1 cellular context compared by ENCODE assay signal in the genomic region with DNA sequence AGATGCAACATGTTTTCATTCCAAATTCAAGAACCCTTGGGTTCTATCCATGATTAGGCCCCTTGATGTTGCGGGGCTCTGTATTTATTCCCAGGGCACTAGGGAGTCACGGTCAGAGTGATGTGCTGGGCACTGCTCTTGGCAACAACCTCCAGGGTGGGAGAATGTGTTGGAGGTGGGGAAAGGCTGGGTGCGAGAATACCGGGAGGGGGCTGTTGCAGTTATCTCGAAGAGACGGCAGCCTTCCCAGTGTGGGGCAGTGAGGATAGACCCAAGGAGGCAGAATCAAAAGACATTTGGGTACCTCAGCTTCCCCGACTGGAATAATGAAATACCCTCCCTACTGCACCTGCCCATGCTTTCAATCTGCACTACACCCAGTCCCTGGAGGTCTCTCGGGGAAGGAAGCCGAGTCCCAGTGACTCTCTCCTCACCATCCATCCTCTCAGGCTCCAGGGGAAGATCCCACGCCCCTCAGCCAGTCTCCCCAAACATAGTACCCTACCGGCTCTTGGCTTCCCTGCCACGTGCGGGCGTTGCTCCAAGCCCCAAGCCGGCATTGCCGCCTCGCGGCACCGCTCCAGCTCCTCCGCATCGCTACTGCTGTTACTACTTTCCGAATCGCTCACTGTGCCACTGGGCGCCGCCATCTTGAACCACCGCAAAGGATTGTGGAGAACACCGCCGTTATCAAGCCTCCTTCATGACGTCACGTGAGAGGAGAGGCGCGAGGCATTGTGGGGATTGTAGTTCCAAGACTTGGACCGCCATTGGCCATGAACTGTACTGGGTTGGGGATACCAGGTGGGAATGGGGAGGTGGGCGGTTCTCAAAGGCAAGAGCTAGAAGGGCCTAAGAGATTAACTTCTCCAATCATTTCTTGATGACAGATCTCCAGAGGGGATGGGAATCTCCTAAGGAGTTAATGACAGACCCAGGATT.
TF ChIP-seq lines count a peak whose summit lies in the region.

A gene with protein sequence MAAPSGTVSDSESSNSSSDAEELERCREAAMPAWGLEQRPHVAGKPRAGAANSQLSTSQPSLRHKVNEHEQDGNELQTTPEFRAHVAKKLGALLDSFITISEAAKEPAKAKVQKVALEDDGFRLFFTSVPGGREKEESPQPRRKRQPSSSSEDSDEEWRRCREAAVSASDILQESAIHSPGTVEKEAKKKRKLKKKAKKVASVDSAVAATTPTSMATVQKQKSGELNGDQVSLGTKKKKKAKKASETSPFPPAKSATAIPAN (minus strand): TSS at position 663 of the 942 bp plus-strand sequence. CDS start 13 bp downstream, at position 650.

TF ChIP-seq in HepG2, 621 proteins besides CTCF, POLR2A, EP300 and RAD21 (continued from another document and continues in another):
- TF ChIP-seq ARID4A (CRISPR knock-in tag; IDR thresholded peaks at IDR 0.05; ENCODE audit: borderline replicate concordance) (peak; percentile 85; the same call in 1 of the 2 replicates), PPARG (CRISPR knock-in tag; conservative IDR thresholded peaks at IDR 0.05) (no peak), GATA4 (IDR thresholded peaks at IDR 0.05; ENCODE audit: borderline replicate concordance, low read depth) (no peak), NR3C1 (CRISPR knock-in tag; IDR thresholded peaks at IDR 0.05) (no peak), ZNF646 (CRISPR knock-in tag; IDR thresholded peaks at IDR 0.05) (no peak), GATAD2A (CRISPR knock-in tag; IDR thresholded peaks at IDR 0.05) (peak; percentile 38; the same call in 1 of the 2 replicates), MTA1 (CRISPR knock-in tag; IDR thresholded peaks at IDR 0.05; ENCODE audit: borderline replicate concordance) (peak; percentile 57; the same call in 1 of the 2 replicates), PHF8 (CRISPR knock-in tag; IDR thresholded peaks at IDR 0.05) (peak; percentile 79), ZSCAN31 (CRISPR knock-in tag; IDR thresholded peaks at IDR 0.05; ENCODE audit: low read depth) (no peak), KMT2A (CRISPR knock-in tag; IDR thresholded peaks at IDR 0.05) (peak; percentile 95), REL (CRISPR knock-in tag; conservative IDR thresholded peaks at IDR 0.05) (0 out of 2 replicates have a peak, but pooled peaks have one; percentile 45), ZNF788 (CRISPR knock-in tag; IDR thresholded peaks at IDR 0.05; ENCODE audit: borderline replicate concordance) (peak; percentile 65; the same call in 1 of the 2 replicates), PAX8 (CRISPR knock-in tag; IDR thresholded peaks at IDR 0.05; ENCODE audit: borderline replicate concordance) (no peak), ZNF510 (CRISPR knock-in tag; IDR thresholded peaks at IDR 0.05; ENCODE audit: low read depth) (0 out of 2 replicates have a peak, but pooled peaks have one; percentile 48), IKZF4 (CRISPR knock-in tag; IDR thresholded peaks at IDR 0.05; ENCODE audit: borderline replicate concordance, low read depth, not compliant biosample characterization) (peak; percentile 70), NRL (CRISPR knock-in tag; IDR thresholded peaks at IDR 0.05; ENCODE audit: borderline replicate concordance) (peak; percentile 92), POLR2AphosphoS5 (IDR thresholded peaks at IDR 0.05; ENCODE audit: low read depth, low read length) (peak; percentile 83), ZBTB1 (CRISPR knock-in tag; IDR thresholded peaks at IDR 0.05; ENCODE audit: borderline replicate concordance) (no peak), NFYB (CRISPR knock-in tag; IDR thresholded peaks at IDR 0.05) (0 out of 2 replicates have a peak, but pooled peaks have one; percentile 26), ZNF260 (CRISPR knock-in tag; IDR thresholded peaks at IDR 0.05; ENCODE audit: borderline replicate concordance, low read depth) (0 out of 2 replicates have a peak, but pooled peaks have one; percentile 19), HDAC1 (CRISPR knock-in tag; IDR thresholded peaks at IDR 0.05) (peak; percentile 59; the same call in 1 of the 2 replicates), ZNF282 (IDR thresholded peaks at IDR 0.05; ENCODE audit: partially characterized antibody) (no peak), ZNF598 (CRISPR knock-in tag; IDR thresholded peaks at IDR 0.05; ENCODE audit: borderline replicate concordance) (peak; percentile 73; the same call in 1 of the 2 replicates), TBL1XR1 (IDR thresholded peaks at IDR 0.05; ENCODE audit: borderline replicate concordance, low read length, partially characterized antibody) (peak; percentile 51), TAF1 (CRISPR knock-in tag; IDR thresholded peaks at IDR 0.05) (peak; percentile 90), BRD4 (CRISPR knock-in tag; IDR thresholded peaks at IDR 0.05) (no peak), PAWR (CRISPR knock-in tag; IDR thresholded peaks at IDR 0.05; ENCODE audit: borderline replicate concordance) (no peak), ZNF772 (CRISPR knock-in tag; IDR thresholded peaks at IDR 0.05) (no peak), ZBTB20 (CRISPR knock-in tag; IDR thresholded peaks at IDR 0.05; ENCODE audit: borderline replicate concordance, low read depth) (peak; percentile 49; the same call in 1 of the 2 replicates), MAZ (IDR thresholded peaks at IDR 0.05; ENCODE audit: borderline replicate concordance, low read depth, low read length) (no peak), MAZ (CRISPR knock-in tag; IDR thresholded peaks at IDR 0.05; ENCODE audit: low read depth) (peak; percentile 63; the same call in 1 of the 2 replicates), NFRKB (IDR thresholded peaks at IDR 0.05) (no peak)
- TF ChIP-seq, protein P1, sequence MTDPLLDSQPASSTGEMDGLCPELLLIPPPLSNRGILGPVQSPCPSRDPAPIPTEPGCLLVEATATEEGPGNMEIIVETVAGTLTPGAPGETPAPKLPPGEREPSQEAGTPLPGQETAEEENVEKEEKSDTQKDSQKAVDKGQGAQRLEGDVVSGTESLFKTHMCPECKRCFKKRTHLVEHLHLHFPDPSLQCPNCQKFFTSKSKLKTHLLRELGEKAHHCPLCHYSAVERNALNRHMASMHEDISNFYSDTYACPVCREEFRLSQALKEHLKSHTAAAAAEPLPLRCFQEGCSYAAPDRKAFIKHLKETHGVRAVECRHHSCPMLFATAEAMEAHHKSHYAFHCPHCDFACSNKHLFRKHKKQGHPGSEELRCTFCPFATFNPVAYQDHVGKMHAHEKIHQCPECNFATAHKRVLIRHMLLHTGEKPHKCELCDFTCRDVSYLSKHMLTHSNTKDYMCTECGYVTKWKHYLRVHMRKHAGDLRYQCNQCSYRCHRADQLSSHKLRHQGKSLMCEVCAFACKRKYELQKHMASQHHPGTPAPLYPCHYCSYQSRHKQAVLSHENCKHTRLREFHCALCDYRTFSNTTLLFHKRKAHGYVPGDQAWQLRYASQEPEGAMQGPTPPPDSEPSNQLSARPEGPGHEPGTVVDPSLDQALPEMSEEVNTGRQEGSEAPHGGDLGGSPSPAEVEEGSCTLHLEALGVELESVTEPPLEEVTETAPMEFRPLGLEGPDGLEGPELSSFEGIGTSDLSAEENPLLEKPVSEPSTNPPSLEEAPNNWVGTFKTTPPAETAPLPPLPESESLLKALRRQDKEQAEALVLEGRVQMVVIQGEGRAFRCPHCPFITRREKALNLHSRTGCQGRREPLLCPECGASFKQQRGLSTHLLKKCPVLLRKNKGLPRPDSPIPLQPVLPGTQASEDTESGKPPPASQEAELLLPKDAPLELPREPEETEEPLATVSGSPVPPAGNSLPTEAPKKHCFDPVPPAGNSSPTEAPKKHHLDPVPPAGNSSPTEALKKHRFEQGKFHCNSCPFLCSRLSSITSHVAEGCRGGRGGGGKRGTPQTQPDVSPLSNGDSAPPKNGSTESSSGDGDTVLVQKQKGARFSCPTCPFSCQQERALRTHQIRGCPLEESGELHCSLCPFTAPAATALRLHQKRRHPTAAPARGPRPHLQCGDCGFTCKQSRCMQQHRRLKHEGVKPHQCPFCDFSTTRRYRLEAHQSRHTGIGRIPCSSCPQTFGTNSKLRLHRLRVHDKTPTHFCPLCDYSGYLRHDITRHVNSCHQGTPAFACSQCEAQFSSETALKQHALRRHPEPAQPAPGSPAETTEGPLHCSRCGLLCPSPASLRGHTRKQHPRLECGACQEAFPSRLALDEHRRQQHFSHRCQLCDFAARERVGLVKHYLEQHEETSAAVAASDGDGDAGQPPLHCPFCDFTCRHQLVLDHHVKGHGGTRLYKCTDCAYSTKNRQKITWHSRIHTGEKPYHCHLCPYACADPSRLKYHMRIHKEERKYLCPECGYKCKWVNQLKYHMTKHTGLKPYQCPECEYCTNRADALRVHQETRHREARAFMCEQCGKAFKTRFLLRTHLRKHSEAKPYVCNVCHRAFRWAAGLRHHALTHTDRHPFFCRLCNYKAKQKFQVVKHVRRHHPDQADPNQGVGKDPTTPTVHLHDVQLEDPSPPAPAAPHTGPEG (CRISPR knock-in tag; IDR thresholded peaks at IDR 0.05) = no peak
